In the genomic region with DNA sequence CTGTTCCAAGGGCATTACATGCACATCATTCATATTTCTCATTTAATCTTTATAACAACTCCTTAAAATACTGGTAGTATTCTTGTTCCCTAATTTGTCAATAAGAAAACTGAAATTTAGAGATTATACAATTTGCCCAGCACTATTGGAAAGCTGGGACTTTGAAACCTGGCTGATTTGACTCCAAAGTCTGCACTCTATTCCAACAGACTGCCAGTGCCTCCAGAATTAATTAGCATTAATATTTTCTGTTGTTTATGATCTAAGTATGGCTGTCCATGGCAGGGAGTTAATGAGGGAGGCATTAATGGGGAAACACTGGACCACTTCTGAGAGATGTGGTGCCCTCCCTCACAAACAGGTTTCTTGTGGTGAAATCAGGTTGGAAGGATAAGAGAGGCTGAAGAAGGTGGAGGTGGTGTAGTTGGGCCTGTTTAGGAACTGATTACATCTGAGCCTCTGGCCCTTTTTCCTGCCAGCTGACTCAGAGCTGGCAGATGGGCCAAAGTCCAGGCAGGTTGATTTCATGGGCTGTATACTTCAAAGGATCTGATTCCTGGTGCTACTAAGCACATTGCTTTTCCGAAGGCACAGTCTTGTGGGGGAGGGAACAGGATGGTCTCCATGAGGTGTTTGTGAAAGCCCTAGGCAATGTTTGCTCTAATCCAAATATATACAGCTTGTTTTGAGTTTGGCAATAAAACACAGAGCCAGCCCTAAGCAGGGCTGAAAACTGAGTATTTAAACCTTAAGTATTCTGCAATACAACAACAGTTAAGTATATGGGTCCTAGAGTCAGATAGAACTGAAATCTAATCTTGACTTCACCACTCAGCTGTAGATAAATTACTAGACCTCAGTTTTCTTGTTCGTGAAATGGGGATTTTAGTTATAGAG, we compare ENCODE assay signal across 1 cellular context.
TF ChIP-seq lines count a peak whose summit lies in the region.

No MANE protein-coding gene starts in this region.

TF ChIP-seq in HepG2, 621 proteins besides CTCF, POLR2A, EP300 and RAD21 (continued from another document and continues in another):
- no peak for TF ChIP-seq TRAFD1 (CRISPR knock-in tag; IDR thresholded peaks at IDR 0.05; ENCODE audit: borderline replicate concordance)
- peak; percentile 39; the same call in 1 of the 2 replicates for TF ChIP-seq ZNF652 (CRISPR knock-in tag; IDR thresholded peaks at IDR 0.05; ENCODE audit: borderline replicate concordance, low read depth)
- TF ChIP-seq ZNF546 (CRISPR knock-in tag; conservative IDR thresholded peaks at IDR 0.05) = no peak
- TF ChIP-seq ZNF891 (CRISPR knock-in tag; IDR thresholded peaks at IDR 0.05) = no peak
- 0 out of 2 replicates have a peak, but pooled peaks have one; percentile 27 for TF ChIP-seq ZBTB7A (CRISPR knock-in tag; IDR thresholded peaks at IDR 0.05)
- TF ChIP-seq ZSCAN21 (CRISPR knock-in tag; IDR thresholded peaks at IDR 0.05; ENCODE audit: borderline replicate concordance) = peak; percentile 70; the same call in 1 of the 2 replicates
- TF ChIP-seq, protein P1, sequence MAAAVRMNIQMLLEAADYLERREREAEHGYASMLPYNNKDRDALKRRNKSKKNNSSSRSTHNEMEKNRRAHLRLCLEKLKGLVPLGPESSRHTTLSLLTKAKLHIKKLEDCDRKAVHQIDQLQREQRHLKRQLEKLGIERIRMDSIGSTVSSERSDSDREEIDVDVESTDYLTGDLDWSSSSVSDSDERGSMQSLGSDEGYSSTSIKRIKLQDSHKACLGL (CRISPR knock-in tag; IDR thresholded peaks at IDR 0.05) = no peak
- TF ChIP-seq AGO1 (IDR thresholded peaks at IDR 0.05; ENCODE audit: low read depth, low read length, poor library complexity, severe bottlenecking) = no peak
- no peak for TF ChIP-seq MAFG (CRISPR knock-in tag; IDR thresholded peaks at IDR 0.05)
- no peak; the same call in none of the 2 replicates for TF ChIP-seq SMC3 (IDR thresholded peaks at IDR 0.05; ENCODE audit: low read length)
- no peak for TF ChIP-seq PCBP1 (IDR thresholded peaks at IDR 0.05; ENCODE audit: borderline replicate concordance, low read depth, low read length)
- TF ChIP-seq, protein P2, sequence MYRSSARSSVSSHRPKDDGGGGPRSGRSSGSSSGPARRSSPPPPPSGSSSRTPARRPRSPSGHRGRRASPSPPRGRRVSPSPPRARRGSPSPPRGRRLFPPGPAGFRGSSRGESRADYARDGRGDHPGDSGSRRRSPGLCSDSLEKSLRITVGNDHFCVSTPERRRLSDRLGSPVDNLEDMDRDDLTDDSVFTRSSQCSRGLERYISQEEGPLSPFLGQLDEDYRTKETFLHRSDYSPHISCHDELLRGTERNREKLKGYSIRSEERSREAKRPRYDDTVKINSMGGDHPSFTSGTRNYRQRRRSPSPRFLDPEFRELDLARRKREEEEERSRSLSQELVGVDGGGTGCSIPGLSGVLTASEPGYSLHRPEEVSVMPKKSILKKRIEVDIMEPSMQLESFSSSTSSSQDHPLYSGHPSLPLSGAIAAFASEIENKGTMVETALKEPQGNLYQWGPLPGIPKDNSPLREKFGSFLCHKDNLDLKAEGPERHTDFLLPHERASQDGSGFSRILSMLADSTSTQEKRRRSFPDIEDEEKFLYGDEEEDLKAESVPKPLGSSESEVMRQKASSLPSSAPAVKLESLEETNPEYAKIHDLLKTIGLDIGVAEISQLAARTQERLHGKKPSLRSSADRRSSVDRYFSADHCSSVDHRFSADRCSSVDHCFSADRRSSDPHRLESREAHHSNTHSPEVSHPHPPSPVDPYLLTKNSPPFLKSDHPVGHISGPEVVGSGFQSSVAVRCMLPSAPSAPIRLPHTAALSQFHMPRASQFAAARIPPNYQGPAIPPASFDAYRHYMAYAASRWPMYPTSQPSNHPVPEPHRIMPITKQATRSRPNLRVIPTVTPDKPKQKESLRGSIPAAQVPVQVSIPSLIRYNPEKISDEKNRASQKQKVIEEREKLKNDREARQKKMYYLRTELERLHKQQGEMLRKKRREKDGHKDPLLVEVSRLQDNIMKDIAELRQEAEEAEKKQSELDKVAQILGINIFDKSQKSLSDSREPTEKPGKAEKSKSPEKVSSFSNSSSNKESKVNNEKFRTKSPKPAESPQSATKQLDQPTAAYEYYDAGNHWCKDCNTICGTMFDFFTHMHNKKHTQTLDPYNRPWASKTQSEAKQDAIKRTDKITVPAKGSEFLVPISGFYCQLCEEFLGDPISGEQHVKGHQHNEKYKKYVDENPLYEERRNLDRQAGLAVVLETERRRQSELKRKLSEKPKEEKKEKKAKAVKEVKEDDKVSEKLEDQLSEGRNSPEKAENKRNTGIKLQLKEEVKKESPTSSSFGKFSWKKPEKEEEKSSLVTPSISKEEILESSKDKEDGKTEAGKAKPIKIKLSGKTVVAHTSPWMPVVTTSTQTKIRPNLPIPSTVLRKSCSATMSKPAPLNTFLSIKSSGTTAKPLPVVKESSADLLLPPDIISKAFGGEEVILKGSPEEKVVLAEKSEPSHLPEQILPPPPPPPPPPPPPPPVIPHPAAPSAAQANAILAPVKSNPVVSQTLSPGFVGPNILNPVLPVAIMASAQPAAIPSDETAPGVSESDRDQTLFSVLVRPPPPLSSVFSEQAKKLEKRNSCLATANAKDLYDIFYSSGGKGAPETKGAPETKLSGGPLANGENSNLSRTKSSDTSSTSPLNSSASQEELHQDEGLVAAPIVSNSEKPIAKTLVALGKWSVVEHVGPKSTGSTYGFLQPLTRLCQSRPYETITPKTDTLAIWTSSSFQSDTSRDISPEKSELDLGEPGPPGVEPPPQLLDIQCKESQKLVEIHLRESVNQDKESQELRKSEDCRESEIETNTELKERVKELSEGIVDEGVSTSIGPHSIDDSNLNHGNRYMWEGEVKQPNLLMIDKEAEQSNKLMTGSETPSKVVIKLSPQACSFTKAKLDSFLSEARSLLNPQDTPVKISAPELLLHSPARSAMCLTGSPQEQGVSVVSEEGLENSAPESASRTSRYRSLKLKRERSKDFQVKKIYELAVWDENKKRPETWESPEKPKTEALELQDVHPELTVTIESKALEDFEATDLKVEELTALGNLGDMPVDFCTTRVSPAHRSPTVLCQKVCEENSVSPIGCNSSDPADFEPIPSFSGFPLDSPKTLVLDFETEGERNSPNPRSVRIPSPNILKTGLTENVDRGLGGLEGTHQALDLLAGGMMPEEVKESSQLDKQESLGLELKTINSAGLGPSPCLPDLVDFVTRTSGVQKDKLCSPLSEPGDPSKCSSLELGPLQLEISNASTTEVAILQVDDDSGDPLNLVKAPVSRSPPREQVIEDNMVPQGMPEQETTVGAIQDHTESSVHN (CRISPR knock-in tag; IDR thresholded peaks at IDR 0.05) = no peak
- no peak for TF ChIP-seq SMARCE1 (IDR thresholded peaks at IDR 0.05; ENCODE audit: borderline replicate concordance)
- no peak for TF ChIP-seq SRSF1 (optimal IDR thresholded peaks at IDR 0.05; ENCODE audit: low read depth, low read length)
- TF ChIP-seq ZNF674 (CRISPR knock-in tag; IDR thresholded peaks at IDR 0.05; ENCODE audit: low read depth) = no peak
- no peak for TF ChIP-seq NR1H2 (CRISPR knock-in tag; IDR thresholded peaks at IDR 0.05; ENCODE audit: borderline replicate concordance, low read depth)
- TF ChIP-seq EHMT2 (IDR thresholded peaks at IDR 0.05; ENCODE audit: borderline replicate concordance, low read depth, low read length) = no peak
- TF ChIP-seq ZNF724P (CRISPR knock-in tag; IDR thresholded peaks at IDR 0.05; ENCODE audit: borderline replicate concordance) = no peak
- TF ChIP-seq SRY (CRISPR knock-in tag; IDR thresholded peaks at IDR 0.05) = no peak
- TF ChIP-seq ZNF713 (CRISPR knock-in tag; IDR thresholded peaks at IDR 0.05) = no peak
- no peak for TF ChIP-seq ZNF737 (CRISPR knock-in tag; IDR thresholded peaks at IDR 0.05; ENCODE audit: borderline replicate concordance)
- no peak for TF ChIP-seq SUZ12 (IDR thresholded peaks at IDR 0.05; ENCODE audit: low read depth, low read length)
- TF ChIP-seq, protein P3, sequence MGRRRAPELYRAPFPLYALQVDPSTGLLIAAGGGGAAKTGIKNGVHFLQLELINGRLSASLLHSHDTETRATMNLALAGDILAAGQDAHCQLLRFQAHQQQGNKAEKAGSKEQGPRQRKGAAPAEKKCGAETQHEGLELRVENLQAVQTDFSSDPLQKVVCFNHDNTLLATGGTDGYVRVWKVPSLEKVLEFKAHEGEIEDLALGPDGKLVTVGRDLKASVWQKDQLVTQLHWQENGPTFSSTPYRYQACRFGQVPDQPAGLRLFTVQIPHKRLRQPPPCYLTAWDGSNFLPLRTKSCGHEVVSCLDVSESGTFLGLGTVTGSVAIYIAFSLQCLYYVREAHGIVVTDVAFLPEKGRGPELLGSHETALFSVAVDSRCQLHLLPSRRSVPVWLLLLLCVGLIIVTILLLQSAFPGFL (CRISPR knock-in tag; IDR thresholded peaks at IDR 0.05) = no peak
- no peak for TF ChIP-seq HES4 (CRISPR knock-in tag; IDR thresholded peaks at IDR 0.05; ENCODE audit: borderline replicate concordance)
- TF ChIP-seq TOE1 (CRISPR knock-in tag; IDR thresholded peaks at IDR 0.05) = no peak
- peak; percentile 50; the same call in 1 of the 2 replicates for TF ChIP-seq NR2C2 (CRISPR knock-in tag; IDR thresholded peaks at IDR 0.05; ENCODE audit: borderline replicate concordance)
- TF ChIP-seq MAX (IDR thresholded peaks at IDR 0.05) = peak; percentile 79
- peak; percentile 62; the same call in 1 of the 2 replicates for TF ChIP-seq KAT7 (CRISPR knock-in tag; IDR thresholded peaks at IDR 0.05; ENCODE audit: borderline replicate concordance)
- TF ChIP-seq, protein P4, sequence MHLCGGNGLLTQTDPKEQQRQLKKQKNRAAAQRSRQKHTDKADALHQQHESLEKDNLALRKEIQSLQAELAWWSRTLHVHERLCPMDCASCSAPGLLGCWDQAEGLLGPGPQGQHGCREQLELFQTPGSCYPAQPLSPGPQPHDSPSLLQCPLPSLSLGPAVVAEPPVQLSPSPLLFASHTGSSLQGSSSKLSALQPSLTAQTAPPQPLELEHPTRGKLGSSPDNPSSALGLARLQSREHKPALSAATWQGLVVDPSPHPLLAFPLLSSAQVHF (CRISPR knock-in tag; IDR thresholded peaks at IDR 0.05) = no peak
- TF ChIP-seq, protein P5, sequence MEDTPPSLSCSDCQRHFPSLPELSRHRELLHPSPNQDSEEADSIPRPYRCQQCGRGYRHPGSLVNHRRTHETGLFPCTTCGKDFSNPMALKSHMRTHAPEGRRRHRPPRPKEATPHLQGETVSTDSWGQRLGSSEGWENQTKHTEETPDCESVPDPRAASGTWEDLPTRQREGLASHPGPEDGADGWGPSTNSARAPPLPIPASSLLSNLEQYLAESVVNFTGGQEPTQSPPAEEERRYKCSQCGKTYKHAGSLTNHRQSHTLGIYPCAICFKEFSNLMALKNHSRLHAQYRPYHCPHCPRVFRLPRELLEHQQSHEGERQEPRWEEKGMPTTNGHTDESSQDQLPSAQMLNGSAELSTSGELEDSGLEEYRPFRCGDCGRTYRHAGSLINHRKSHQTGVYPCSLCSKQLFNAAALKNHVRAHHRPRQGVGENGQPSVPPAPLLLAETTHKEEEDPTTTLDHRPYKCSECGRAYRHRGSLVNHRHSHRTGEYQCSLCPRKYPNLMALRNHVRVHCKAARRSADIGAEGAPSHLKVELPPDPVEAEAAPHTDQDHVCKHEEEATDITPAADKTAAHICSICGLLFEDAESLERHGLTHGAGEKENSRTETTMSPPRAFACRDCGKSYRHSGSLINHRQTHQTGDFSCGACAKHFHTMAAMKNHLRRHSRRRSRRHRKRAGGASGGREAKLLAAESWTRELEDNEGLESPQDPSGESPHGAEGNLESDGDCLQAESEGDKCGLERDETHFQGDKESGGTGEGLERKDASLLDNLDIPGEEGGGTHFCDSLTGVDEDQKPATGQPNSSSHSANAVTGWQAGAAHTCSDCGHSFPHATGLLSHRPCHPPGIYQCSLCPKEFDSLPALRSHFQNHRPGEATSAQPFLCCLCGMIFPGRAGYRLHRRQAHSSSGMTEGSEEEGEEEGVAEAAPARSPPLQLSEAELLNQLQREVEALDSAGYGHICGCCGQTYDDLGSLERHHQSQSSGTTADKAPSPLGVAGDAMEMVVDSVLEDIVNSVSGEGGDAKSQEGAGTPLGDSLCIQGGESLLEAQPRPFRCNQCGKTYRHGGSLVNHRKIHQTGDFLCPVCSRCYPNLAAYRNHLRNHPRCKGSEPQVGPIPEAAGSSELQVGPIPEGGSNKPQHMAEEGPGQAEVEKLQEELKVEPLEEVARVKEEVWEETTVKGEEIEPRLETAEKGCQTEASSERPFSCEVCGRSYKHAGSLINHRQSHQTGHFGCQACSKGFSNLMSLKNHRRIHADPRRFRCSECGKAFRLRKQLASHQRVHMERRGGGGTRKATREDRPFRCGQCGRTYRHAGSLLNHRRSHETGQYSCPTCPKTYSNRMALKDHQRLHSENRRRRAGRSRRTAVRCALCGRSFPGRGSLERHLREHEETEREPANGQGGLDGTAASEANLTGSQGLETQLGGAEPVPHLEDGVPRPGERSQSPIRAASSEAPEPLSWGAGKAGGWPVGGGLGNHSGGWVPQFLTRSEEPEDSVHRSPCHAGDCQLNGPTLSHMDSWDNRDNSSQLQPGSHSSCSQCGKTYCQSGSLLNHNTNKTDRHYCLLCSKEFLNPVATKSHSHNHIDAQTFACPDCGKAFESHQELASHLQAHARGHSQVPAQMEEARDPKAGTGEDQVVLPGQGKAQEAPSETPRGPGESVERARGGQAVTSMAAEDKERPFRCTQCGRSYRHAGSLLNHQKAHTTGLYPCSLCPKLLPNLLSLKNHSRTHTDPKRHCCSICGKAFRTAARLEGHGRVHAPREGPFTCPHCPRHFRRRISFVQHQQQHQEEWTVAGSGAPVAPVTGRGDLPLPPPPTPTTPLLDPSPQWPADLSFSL (CRISPR knock-in tag; IDR thresholded peaks at IDR 0.05) = no peak
- no peak for TF ChIP-seq SMARCC2 (IDR thresholded peaks at IDR 0.05)
- no peak for TF ChIP-seq NFYB (CRISPR knock-in tag; IDR thresholded peaks at IDR 0.05)
- no peak for TF ChIP-seq ZMAT5 (CRISPR knock-in tag; IDR thresholded peaks at IDR 0.05; ENCODE audit: borderline replicate concordance, low read depth)
- no peak for TF ChIP-seq ZSCAN5A (CRISPR knock-in tag; IDR thresholded peaks at IDR 0.05; ENCODE audit: borderline replicate concordance)
